Comparison of ENCODE assay signal across 8 cellular contexts in the genomic region with DNA sequence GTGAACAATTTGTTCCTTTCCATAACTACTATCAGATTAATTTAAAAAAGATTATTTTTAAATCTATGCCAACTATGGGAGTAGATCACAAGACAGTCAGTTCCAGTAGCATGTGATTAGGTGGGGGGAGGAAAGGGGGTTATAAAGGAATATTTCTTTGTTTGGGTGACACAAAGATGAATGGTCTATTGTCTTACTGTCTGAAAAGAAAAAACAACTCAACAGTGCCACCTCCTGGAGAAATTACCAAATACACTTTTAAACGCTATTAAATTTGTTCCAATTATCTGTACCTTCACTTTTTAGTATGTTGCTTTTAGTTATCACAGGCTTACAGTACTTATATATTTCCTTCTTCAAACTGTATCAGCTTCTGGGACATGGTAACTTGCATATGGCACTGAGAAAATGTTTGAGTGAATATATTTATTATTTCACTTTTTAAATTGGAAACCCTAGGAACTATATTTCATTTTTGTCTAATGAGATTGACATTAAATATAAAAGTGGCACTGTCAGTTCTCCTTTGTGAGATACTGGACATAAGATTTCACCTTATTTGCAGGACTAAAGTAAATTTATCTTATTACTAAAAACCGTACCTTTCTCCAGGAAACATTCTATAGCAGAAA. TPM values are rescaled to one million over a fixed set of nuclear protein-coding genes. Genes with fewer than 3 reads are reported as not detected.
A peak's percentile ranks its signal among the peaks of the same experiment; 100 is the strongest.
DNase-seq lines count a peak whose midpoint lies in the region; ATAC-seq, FAIRE-seq and TF ChIP-seq lines count a peak whose summit lies in the region.

No MANE protein-coding gene starts in this region.

- ATAC-seq in pancreas (peak; percentile 18 to 60 (median 45)), GM18517 (IDR thresholded peaks at IDR 0.05; ENCODE audit: unreplicated experiment) (no peak), HG03135 (IDR thresholded peaks at IDR 0.05; ENCODE audit: unreplicated experiment) (no peak)

- H3K9me3 ChIP-seq in AG04450 (ENCODE audit: control insufficient read depth, insufficient read depth, low read length) = no peaks in the 10 kb centered on the region
- H3K9me3 ChIP-seq in pancreas = no peaks in the 10 kb centered on the region

- CTCF ChIA-PET in AG04450 (lab: Charles Lee) = interaction anchor here (0.6 to 6.1 kb wide), 33 partner anchors 9 to 299 kb away, joined by 3 to 119 read pairs (median 4); a partner anchor contains a TSS

- no peak overlapping the region for H3K27ac ChIP-seq in AG04450 (ENCODE audit: low read depth, low read length)
- no peak overlapping the region for H3K27ac ChIP-seq in pancreas

- POLR2A ChIA-PET in AG04450 (lab: Yijun Ruan, JAX) = interaction anchor here (0.8 to 2.6 kb wide), 4 partner anchors 8 to 122 kb away, joined by 4 to 9 read pairs (median 6); a partner anchor contains a TSS

- H3K4me3 ChIP-seq in AG04450 (ENCODE audit: low read depth, low read length) (no peak overlapping the region), GM12865 (ENCODE audit: low read depth, low read length) (no peak overlapping the region), fibroblast of the aortic adventitia (ENCODE audit: low read depth, low read length) (no peak overlapping the region), pancreas (no peak overlapping the region)

- peaks cover 0 to 4% (median 0%) of the 10 kb centered on the region in 3 donors for H3K36me3 ChIP-seq in pancreas

- 29 to 30% methylated on average over 2 of the region's 2 CpGs for WGBS in pancreas, 2 donors

- H3K27me3 ChIP-seq in AG04450 (ENCODE audit: control insufficient read depth, insufficient read depth, low read length) (no peaks in the 10 kb centered on the region), pancreas (no peaks in the 10 kb centered on the region)

- peak; percentile 23 for DNase-seq in AG04450 (ENCODE audit: low read depth, low spot score)
- peak; percentile 68 for DNase-seq in GM12865 (ENCODE audit: low read depth)
- DNase-seq in NCI-H2029 (lab: John Stamatoyannopoulos, UW) = peak; percentile 46
- peak; percentile 82 for DNase-seq in fibroblast of the aortic adventitia (ENCODE audit: low read depth)
- no peak for DNase-seq in pancreas

- FAIRE-seq in TTC549 (lab: Jason Lieb, UNC) = peak; percentile 83
- FAIRE-seq in pancreas (lab: Jason Lieb, UNC) = peak; percentile 94

- H3K4me1 ChIP-seq in pancreas = peaks cover 0 to 24% (median 6%) of the 10 kb centered on the region in 3 donors

- intact Hi-C loops in pancreas (cut with DNase I) = loop anchor here in 2 of 3 donors (5.0 to 10.0 kb wide), 2 partner anchors 125 to 137 kb away; no protein-coding TSS in a partner anchor

- TF ChIP-seq CTCF in AG04450 (IDR thresholded peaks at IDR 0.05; ENCODE audit: low read depth, low read length) (peak; percentile 57), GM12865 (IDR thresholded peaks at IDR 0.05; ENCODE audit: insufficient read depth, low read depth, low read length, missing control alignments) (peak; percentile 36), fibroblast of the aortic adventitia (IDR thresholded peaks at IDR 0.05; ENCODE audit: insufficient read depth, low read length) (peak; percentile 40), pancreas (IDR thresholded peaks at IDR 0.05) (peak; percentile 34 to 48 (median 42))

RNA-seq across cellular contexts. Expression of a gene that starts 1.7 kb away (rescaled TPM):
- polyA plus RNA-seq in AG04450 (2011; rRNA removed) (37.2 and 42.8 TPM in 2 replicates), pancreas (10 to 100 TPM; 10.4 to 14.9 TPM)
- polyA minus RNA-seq in AG04450 (2011; rRNA and poly(A)+ RNA removed) = 91.1 and 133 TPM in 2 replicates
- total RNA-seq in fibroblast of the aortic adventitia (ENCODE audit: low replicate concordance) (3.0 and 4.5 TPM in 2 replicates), pancreas (10 to 100 TPM; 22.9 to 60.7 (median 30.7) TPM)

RNA-seq across cellular contexts. Expression of a gene that starts 26.8 kb away (rescaled TPM):
- 127 and 151 TPM in 2 replicates for polyA plus RNA-seq in AG04450 (2011; rRNA removed)
- 39.1 and 54.5 TPM in 2 replicates for polyA minus RNA-seq in AG04450 (2011; rRNA and poly(A)+ RNA removed)
- total RNA-seq in fibroblast of the aortic adventitia (ENCODE audit: low replicate concordance) = 40.0 and 56.1 TPM in 2 replicates
- total RNA-seq in pancreas = 10 to 100 TPM; 21.4 to 36.2 (median 27.7) TPM
- 10 to 100 TPM; 16.1 to 24.8 TPM for polyA plus RNA-seq in pancreas

Comparison
In these comparisons a context has a peak if more than half of its experiments do, and no peak if none do; other contexts are left out.
1. DNase-seq: peak in AG04450 (single experiment), GM12865 (single experiment), NCI-H2029 (single experiment) and fibroblast of the aortic adventitia (single experiment); none in pancreas (0 of 6).
2. ATAC-seq: peak in pancreas (4 of 4); none in GM18517 (single experiment) and HG03135 (single experiment).
3. Peak in every context shown above with its lines, with median percentiles within 50 percentile points of each other: CTCF ChIP-seq.